ENCODE assay signal across 28 cellular contexts in the genomic region with DNA sequence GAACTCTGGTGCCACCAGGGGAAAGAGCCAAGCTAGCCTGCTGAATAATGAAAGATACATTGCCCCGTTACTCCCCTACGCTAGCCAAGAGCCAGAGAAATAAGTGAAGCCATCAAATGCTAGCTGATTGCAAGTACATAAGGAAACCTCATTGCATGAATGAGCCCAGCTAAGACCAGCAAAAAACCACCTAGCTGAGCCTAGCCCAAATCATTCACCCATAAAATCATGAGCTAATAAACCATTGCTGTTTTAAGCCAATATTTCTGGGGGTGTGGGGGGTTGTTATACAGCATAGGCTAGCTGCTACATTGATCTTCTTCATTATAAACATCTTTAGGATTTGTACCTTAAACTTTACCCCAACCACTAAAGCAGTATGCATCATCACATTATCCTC.
"Had no signal": no experiment of that assay in that cellular context is flagged by ENCODE, and none has a peak within 500 bp of the region (broad histone marks: within the 10 kb centered on the region; RNA-seq: fewer than 3 reads in every experiment).

No MANE protein-coding gene starts in this region.

- H3K27me3 ChIP-seq: stomach, suprapubic skin, testis, thyroid gland, tibial artery, tibial nerve, transverse colon, upper lobe of left lung, upper lobe of right lung, uterus, vagina had no signal

- H3K36me3 Mint-ChIP-seq: stimulated activated effector memory CD8-positive, alpha-beta T cell treated with anti-CD3 and anti-CD28 coated beads, Interleukin-12 subunit alpha, Interleukin-12 subunit beta, amount 100 ng/mL, for 72 hours; stimulated activated memory B cell treated with anti-CD40 and anti-IgM and Interleukin-4, amounts not matched to agents 10 μg/mL and 1 μg/mL and 100 μg/mL, for 72 hours; stimulated activated naive B cell treated with anti-CD40 and anti-IgM and Interleukin-4, amounts not matched to agents 10 μg/mL and 1 μg/mL and 100 μg/mL, for 72 hours; type B pancreatic cell had no signal

- H3K27ac Mint-ChIP-seq: stimulated activated effector memory CD8-positive, alpha-beta T cell treated with anti-CD3 and anti-CD28 coated beads, Interleukin-12 subunit alpha, Interleukin-12 subunit beta, amount 100 ng/mL, for 72 hours; stimulated activated memory B cell treated with anti-CD40 and anti-IgM and Interleukin-4, amounts not matched to agents 10 μg/mL and 1 μg/mL and 100 μg/mL, for 72 hours; stimulated activated naive B cell treated with anti-CD40 and anti-IgM and Interleukin-4, amounts not matched to agents 10 μg/mL and 1 μg/mL and 100 μg/mL, for 72 hours; stimulated activated naive CD8-positive, alpha-beta T cell treated with anti-CD3 and anti-CD28 coated beads, Interleukin-15, amount 100 ng/mL, for 72 hours; stimulated activated naive CD8-positive, alpha-beta T cell treated with anti-CD3 and anti-CD28 coated beads, Interleukin-15, Interleukin-2, amounts not matched to agents 100 ng/mL and 50 ng/mL, for 24 hours; type B pancreatic cell had no signal

- H3K4me3 ChIP-seq: stomach, suprapubic skin, testis, thoracic aorta, thyroid gland, tibial artery, tibial nerve, transverse colon, upper lobe of left lung, upper lobe of right lung, uterus, vagina had no signal

- H3K27ac ChIP-seq: stomach, suprapubic skin, testis, thoracic aorta, thyroid gland, tibial artery, tibial nerve, transverse colon, upper lobe of left lung, upper lobe of right lung, uterus, vagina had no signal

- H3K36me3 ChIP-seq: stomach, suprapubic skin, thoracic aorta, thyroid gland, tibial artery, tibial nerve, transverse colon, upper lobe of left lung, upper lobe of right lung, uterus, vagina had no signal

- DNase-seq: stimulated activated CD4-positive, alpha-beta T cell treated with anti-CD3 and anti-CD28 coated beads, Interleukin-2, amount 100 ng/mL, for 48 hours; stimulated activated CD4-positive, alpha-beta T cell treated with anti-CD3 and anti-CD28 coated beads, Interleukin-4, amount 100 ng/mL, for 1 hour; stimulated activated CD4-positive, alpha-beta T cell treated with anti-CD3 and anti-CD28 coated beads, Interleukin-4, amount 100 ng/mL, for 24 hours; stimulated activated CD4-positive, alpha-beta T cell treated with anti-CD3 and anti-CD28 coated beads, Interleukin-4, amount 100 ng/mL, for 4 hours; stimulated activated CD8-positive, alpha-beta memory T cell treated with anti-CD3 and anti-CD28 coated beads, Interleukin-4, amount 100 ng/mL, for 48 hours; stimulated activated naive B cell treated with anti-CD40 and anti-IgM and Interleukin-4, amounts not matched to agents 10 μg/mL and 1 μg/mL and 100 μg/mL, for 72 hours; stimulated activated naive CD4-positive, alpha-beta T cell; stimulated activated naive CD4-positive, alpha-beta T cell treated with Interleukin-2 at 50 U/mL for 16 hours; stimulated activated naive CD8-positive, alpha-beta T cell treated with anti-CD3 and anti-CD28 coated beads, Interleukin-15, amount 100 ng/mL, for 72 hours; stimulated activated naive CD8-positive, alpha-beta T cell treated with anti-CD3 and anti-CD28 coated beads, Interleukin-15, Interleukin-2, amounts not matched to agents 100 U/mL and 50 U/mL, for 24 hours; stomach; substantia nigra; testis; thyroid gland; tibial artery; transverse colon; trophoblast cell; upper lobe of left lung; upper lobe of right lung; uterus had no signal

- H3K27me3 Mint-ChIP-seq: stimulated activated memory B cell treated with anti-CD40 and anti-IgM and Interleukin-4, amounts not matched to agents 10 μg/mL and 1 μg/mL and 100 μg/mL, for 72 hours; stimulated activated naive CD8-positive, alpha-beta T cell treated with anti-CD3 and anti-CD28 coated beads, Interleukin-15, amount 100 ng/mL, for 72 hours; stimulated activated naive CD8-positive, alpha-beta T cell treated with anti-CD3 and anti-CD28 coated beads, Interleukin-15, Interleukin-2, amounts not matched to agents 100 ng/mL and 50 ng/mL, for 24 hours; type B pancreatic cell had no signal

- ATAC-seq: stimulated activated effector memory CD8-positive, alpha-beta T cell treated with anti-CD3 and anti-CD28 coated beads, Interleukin-12 subunit alpha, Interleukin-12 subunit beta, amount 100 ng/mL, for 72 hours; stimulated activated memory B cell treated with anti-CD40 and anti-IgM and Interleukin-4, amounts not matched to agents 10 μg/mL and 1 μg/mL and 100 μg/mL, for 72 hours; stimulated activated naive B cell treated with anti-CD40 and anti-IgM and Interleukin-4, amounts not matched to agents 10 μg/mL and 1 μg/mL and 100 μg/mL, for 72 hours; stimulated activated naive CD8-positive, alpha-beta T cell treated with anti-CD3 and anti-CD28 coated beads, Interleukin-15, amount 100 ng/mL, for 72 hours; stimulated activated naive CD8-positive, alpha-beta T cell treated with anti-CD3 and anti-CD28 coated beads, Interleukin-15, Interleukin-2, amounts not matched to agents 100 U/mL and 50 U/mL, for 24 hours; upper lobe of right lung had no signal

- H3K4me1 Mint-ChIP-seq: stimulated activated effector memory CD8-positive, alpha-beta T cell treated with anti-CD3 and anti-CD28 coated beads, Interleukin-12 subunit alpha, Interleukin-12 subunit beta, amount 100 ng/mL, for 72 hours; stimulated activated memory B cell treated with anti-CD40 and anti-IgM and Interleukin-4, amounts not matched to agents 10 μg/mL and 1 μg/mL and 100 μg/mL, for 72 hours; stimulated activated naive B cell treated with anti-CD40 and anti-IgM and Interleukin-4, amounts not matched to agents 10 μg/mL and 1 μg/mL and 100 μg/mL, for 72 hours; stimulated activated naive CD8-positive, alpha-beta T cell treated with anti-CD3 and anti-CD28 coated beads, Interleukin-15, amount 100 ng/mL, for 72 hours had no signal

- H3K4me3 Mint-ChIP-seq: stimulated activated effector memory CD8-positive, alpha-beta T cell treated with anti-CD3 and anti-CD28 coated beads, Interleukin-12 subunit alpha, Interleukin-12 subunit beta, amount 100 ng/mL, for 72 hours; stimulated activated memory B cell treated with anti-CD40 and anti-IgM and Interleukin-4, amounts not matched to agents 10 μg/mL and 1 μg/mL and 100 μg/mL, for 72 hours; stimulated activated naive B cell treated with anti-CD40 and anti-IgM and Interleukin-4, amounts not matched to agents 10 μg/mL and 1 μg/mL and 100 μg/mL, for 72 hours; stimulated activated naive CD8-positive, alpha-beta T cell treated with anti-CD3 and anti-CD28 coated beads, Interleukin-15, amount 100 ng/mL, for 72 hours; stimulated activated naive CD8-positive, alpha-beta T cell treated with anti-CD3 and anti-CD28 coated beads, Interleukin-15, Interleukin-2, amounts not matched to agents 100 ng/mL and 50 ng/mL, for 24 hours; type B pancreatic cell had no signal

- H3K4me1 ChIP-seq: stomach, suprapubic skin, testis, thyroid gland, tibial nerve, transverse colon, upper lobe of left lung, upper lobe of right lung, uterus, vagina had no signal

- H3K9me3 ChIP-seq: testis, thyroid gland, transverse colon, vagina had no signal
